Comparison of ENCODE assay signal across 8 cellular contexts in the genomic region with DNA sequence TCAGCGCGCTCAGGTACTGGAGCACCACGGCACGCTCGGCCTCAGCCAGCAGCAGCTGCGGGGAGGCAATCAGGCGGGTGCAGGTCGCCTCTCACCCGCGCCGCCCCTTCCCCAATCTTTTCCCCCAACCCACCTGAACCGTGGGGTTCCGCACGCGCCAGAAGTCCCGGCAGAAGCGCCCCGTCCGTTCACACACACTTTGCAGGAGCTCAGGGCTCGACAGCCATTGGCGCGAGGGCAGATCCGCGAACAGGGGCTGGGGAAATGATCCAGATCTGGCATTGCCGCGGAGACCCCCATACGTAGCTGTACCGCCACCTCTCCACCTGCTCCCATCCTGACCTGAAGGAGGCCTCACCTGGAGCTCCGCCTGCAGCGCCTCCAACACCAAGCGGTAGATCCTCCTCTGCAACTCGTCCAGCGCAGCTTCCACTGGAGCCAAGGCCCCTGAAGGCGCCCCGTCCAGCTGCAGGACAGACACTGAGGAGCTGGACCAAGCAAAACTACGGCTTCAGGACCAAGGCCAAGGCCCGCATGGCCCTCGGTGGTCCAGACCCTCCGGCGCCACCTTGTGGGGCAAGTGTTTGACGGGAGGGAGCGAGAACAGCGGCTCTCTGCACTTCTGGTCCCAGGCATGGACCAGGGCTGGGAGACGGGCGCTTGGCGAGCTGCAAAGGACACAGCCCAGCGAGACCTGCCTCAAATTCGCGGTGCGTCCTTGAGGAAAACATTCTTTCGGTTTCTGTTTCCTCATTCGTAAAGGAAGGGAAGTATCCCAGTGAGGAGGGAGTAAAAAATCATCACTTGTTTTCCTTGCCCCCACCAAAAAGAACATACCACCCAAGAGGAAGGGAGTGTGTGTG. TPM values are rescaled to one million over a fixed set of nuclear protein-coding genes. Genes with fewer than 3 reads are reported as not detected.
DNase-seq lines count a peak whose midpoint lies in the region; ATAC-seq and TF ChIP-seq lines count a peak whose summit lies in the region.

No MANE protein-coding gene starts in this region.

- peak; percentile 56 for TF ChIP-seq RAD21 in neural cell (conservative IDR thresholded peaks at IDR 0.05)

- H3K4me3 ChIP-seq in Peyer's patch (peak overlapping the region in 2 of 4 donors; percentile 58 to 72), fibroblast of pulmonary artery (replicated peaks; ENCODE audit: low read depth, low read length) (no peak overlapping the region), neural cell (ENCODE audit: low read length) (peak overlapping the region; percentile 91)

- H3K4me2 ChIP-seq in neural cell (ENCODE audit: low read length), result no peak overlapping the region

- ATAC-seq in GM19023 (IDR thresholded peaks at IDR 0.05; ENCODE audit: unreplicated experiment), result no peak

- H3K36me3 ChIP-seq in Peyer's patch (no peaks in the 10 kb centered on the region), neural cell (ENCODE audit: insufficient read depth, low read length) (no peaks in the 10 kb centered on the region)

- peak; percentile 75 to 89 (median 86) for TF ChIP-seq CTCF in Peyer's patch (IDR thresholded peaks at IDR 0.05)
- TF ChIP-seq CTCF in fibroblast of pulmonary artery (IDR thresholded peaks at IDR 0.05; ENCODE audit: low read length, missing control alignments), result peak; percentile 82
- peak; percentile 72 for TF ChIP-seq CTCF in neural cell (IDR thresholded peaks at IDR 0.05; ENCODE audit: poor library complexity, severe bottlenecking)

- H3K27me3 ChIP-seq in Peyer's patch, result no peaks in the 10 kb centered on the region
- H3K27me3 ChIP-seq in neural cell (ENCODE audit: insufficient read depth, low read depth, low read length), result no peaks in the 10 kb centered on the region

- H3K9me3 ChIP-seq in Peyer's patch, result no peaks in the 10 kb centered on the region
- H3K9me3 ChIP-seq in neural cell (ENCODE audit: low read length), result no peaks in the 10 kb centered on the region

- H3K9ac ChIP-seq in neural cell (ENCODE audit: low read length), result peak overlapping the region; percentile 94

- no peaks in the 10 kb centered on the region for H3F3A ChIP-seq in neural cell (ENCODE audit: insufficient read depth, low read length, poor library complexity, severe bottlenecking)

- H4K20me1 ChIP-seq in neural cell (ENCODE audit: insufficient read depth), result no peaks in the 10 kb centered on the region

- no peaks in the 10 kb centered on the region for H3K9me2 ChIP-seq in neural cell (ENCODE audit: insufficient read depth, low read length)

- peaks cover 24% of the 10 kb centered on the region for H3K79me2 ChIP-seq in neural cell (replicated peaks; ENCODE audit: insufficient read depth, low read length)

- TF ChIP-seq EP300 in neural cell (conservative IDR thresholded peaks at IDR 0.05; ENCODE audit: poor library complexity, severe bottlenecking), result no peak

- DNase-seq in DMS153 treated with DMSO at 0.1 percent for 48 hours (lab: John Stamatoyannopoulos, UW; ENCODE audit: unreplicated experiment) (peak; percentile 65), HT-29 (ENCODE audit: low spot score) (peak; percentile 92), Peyer's patch (peak; percentile 91 to 96 (median 93)), fibroblast of pulmonary artery (ENCODE audit: low read depth) (peak; percentile 94)
- DNase-seq in activated T-helper 1 cell treated with anti-CD3 and anti-CD28 coated beads, Interleukin-2, amount 50 U/mL, for 16 hours (ENCODE audit: low read depth in 1 of 2, low spot score in 1 of 2), result peak; percentile 73
- DNase-seq in stimulated activated naive CD4-positive, alpha-beta T cell (lab: John Stamatoyannopoulos, UW), result peak; percentile 48 to 80 (median 69)

- H3K27ac ChIP-seq in Peyer's patch (peak overlapping the region in 2 of 4 donors; percentile 38 to 92), neural cell (ENCODE audit: low read length) (peak overlapping the region; percentile 93)

- TF ChIP-seq POLR2A in Peyer's patch (IDR thresholded peaks at IDR 0.05), result no peak

- peaks cover 6 to 44% (median 15%) of the 10 kb centered on the region in 4 donors for H3K4me1 ChIP-seq in Peyer's patch

- no peak overlapping the region for H2AFZ ChIP-seq in neural cell (ENCODE audit: low read depth, low read length)

TF ChIP-seq in neural cell, 6 proteins besides CTCF, POLR2A, EP300 and RAD21:
- TF ChIP-seq SMC3 (conservative IDR thresholded peaks at IDR 0.05; ENCODE audit: poor library complexity) (peak; percentile 78), MXI1 (conservative IDR thresholded peaks at IDR 0.05; ENCODE audit: poor library complexity, severe bottlenecking) (no peak)
- TF ChIP-seq, protein P1, sequence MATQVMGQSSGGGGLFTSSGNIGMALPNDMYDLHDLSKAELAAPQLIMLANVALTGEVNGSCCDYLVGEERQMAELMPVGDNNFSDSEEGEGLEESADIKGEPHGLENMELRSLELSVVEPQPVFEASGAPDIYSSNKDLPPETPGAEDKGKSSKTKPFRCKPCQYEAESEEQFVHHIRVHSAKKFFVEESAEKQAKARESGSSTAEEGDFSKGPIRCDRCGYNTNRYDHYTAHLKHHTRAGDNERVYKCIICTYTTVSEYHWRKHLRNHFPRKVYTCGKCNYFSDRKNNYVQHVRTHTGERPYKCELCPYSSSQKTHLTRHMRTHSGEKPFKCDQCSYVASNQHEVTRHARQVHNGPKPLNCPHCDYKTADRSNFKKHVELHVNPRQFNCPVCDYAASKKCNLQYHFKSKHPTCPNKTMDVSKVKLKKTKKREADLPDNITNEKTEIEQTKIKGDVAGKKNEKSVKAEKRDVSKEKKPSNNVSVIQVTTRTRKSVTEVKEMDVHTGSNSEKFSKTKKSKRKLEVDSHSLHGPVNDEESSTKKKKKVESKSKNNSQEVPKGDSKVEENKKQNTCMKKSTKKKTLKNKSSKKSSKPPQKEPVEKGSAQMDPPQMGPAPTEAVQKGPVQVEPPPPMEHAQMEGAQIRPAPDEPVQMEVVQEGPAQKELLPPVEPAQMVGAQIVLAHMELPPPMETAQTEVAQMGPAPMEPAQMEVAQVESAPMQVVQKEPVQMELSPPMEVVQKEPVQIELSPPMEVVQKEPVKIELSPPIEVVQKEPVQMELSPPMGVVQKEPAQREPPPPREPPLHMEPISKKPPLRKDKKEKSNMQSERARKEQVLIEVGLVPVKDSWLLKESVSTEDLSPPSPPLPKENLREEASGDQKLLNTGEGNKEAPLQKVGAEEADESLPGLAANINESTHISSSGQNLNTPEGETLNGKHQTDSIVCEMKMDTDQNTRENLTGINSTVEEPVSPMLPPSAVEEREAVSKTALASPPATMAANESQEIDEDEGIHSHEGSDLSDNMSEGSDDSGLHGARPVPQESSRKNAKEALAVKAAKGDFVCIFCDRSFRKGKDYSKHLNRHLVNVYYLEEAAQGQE (IDR thresholded peaks at IDR 0.05; ENCODE audit: borderline replicate concordance), result no peak

RNA-seq across cellular contexts. Expression of a gene that starts 1.5 kb away (rescaled TPM):
- total RNA-seq in HT-29 (2014; rRNA removed; shearing (Covaris generic)), result 41.4 and 41.7 TPM in 2 replicates
- 10 to 100 TPM; 20.8 to 57.8 (median 42.3) TPM for total RNA-seq in Peyer's patch
- polyA plus RNA-seq in neural cell, result 323 and 356 TPM in 2 replicates
- polyA minus RNA-seq in neural cell, result 135 and 176 TPM in 2 replicates

RNA-seq across cellular contexts. Expression of a gene that starts 4.7 kb away (rescaled TPM):
- total RNA-seq in HT-29 (2014; rRNA removed; shearing (Covaris generic)), result 0.29 and 0.74 TPM in 2 replicates
- total RNA-seq in Peyer's patch, result 10 to 100 TPM in 1 of 4 donors, 1 to 10 TPM in 3; 1.2 to 10.9 (median 4.7) TPM
- polyA plus RNA-seq in neural cell, result 0.43 and 0.96 TPM in 2 replicates
- polyA minus RNA-seq in neural cell, result not detected in 2 replicates

RNA-seq across cellular contexts. Expression of a gene that starts 6.7 kb away (rescaled TPM):
- total RNA-seq in HT-29 (2014; rRNA removed; shearing (Covaris generic)), result 156 and 171 TPM in 2 replicates
- 100 to 1,000 TPM; 122 to 182 (median 144) TPM for total RNA-seq in Peyer's patch
- 112 and 140 TPM in 2 replicates for polyA plus RNA-seq in neural cell
- 44.2 and 55.0 TPM in 2 replicates for polyA minus RNA-seq in neural cell

RNA-seq across cellular contexts. Expression of a gene that starts 13.7 kb away (rescaled TPM):
- total RNA-seq in HT-29 (2014; rRNA removed; shearing (Covaris generic)), result 55.2 and 57.4 TPM in 2 replicates
- total RNA-seq in Peyer's patch, result 100 to 1,000 TPM in 1 of 4 donors, 10 to 100 TPM in 3; 25.6 to 119 (median 82.2) TPM
- 2.2 and 3.5 TPM in 2 replicates for polyA plus RNA-seq in neural cell
- 0.49 and 1.5 TPM in 2 replicates for polyA minus RNA-seq in neural cell

RNA-seq across cellular contexts. Expression of a gene that starts 14.9 kb away (rescaled TPM):
- 95.1 and 97.0 TPM in 2 replicates for total RNA-seq in HT-29 (2014; rRNA removed; shearing (Covaris generic))
- total RNA-seq in Peyer's patch, result 10 to 100 TPM; 24.4 to 65.2 (median 34.1) TPM
- polyA plus RNA-seq in neural cell, result 8.4 and 17.0 TPM in 2 replicates
- 1.2 and 1.5 TPM in 2 replicates for polyA minus RNA-seq in neural cell
